ENCODE assay signal across 7 cellular contexts in genomic region chr6:170394980-170395379, GRCh38.
"Had no signal": no experiment of that assay in that cellular context is flagged by ENCODE, and none has a peak within 500 bp of the region (broad histone marks: within the 10 kb centered on the region; RNA-seq: fewer than 3 reads in every experiment).

No MANE protein-coding gene starts in this region.

- ATAC-seq: K562 had no signal

- H3K27ac ChIP-seq: HL-60 had no signal

- H3K9me3 Mint-ChIP-seq: IgD-negative memory B cell had no signal

- H3K4me3 ChIP-seq: K562 had no signal

- H3K27me3 Mint-ChIP-seq: IgD-negative memory B cell had no signal

- FAIRE-seq: HTR-8/SVneo, K562 had no signal

- H3K4me1 Mint-ChIP-seq: IgD-negative memory B cell had no signal

- H3K4me3 Mint-ChIP-seq: IgD-negative memory B cell had no signal

- DNase-seq: IMR-90, KBM-7, KG1 had no signal
